ENCODE assay signal across 18 cellular contexts in the genomic region with DNA sequence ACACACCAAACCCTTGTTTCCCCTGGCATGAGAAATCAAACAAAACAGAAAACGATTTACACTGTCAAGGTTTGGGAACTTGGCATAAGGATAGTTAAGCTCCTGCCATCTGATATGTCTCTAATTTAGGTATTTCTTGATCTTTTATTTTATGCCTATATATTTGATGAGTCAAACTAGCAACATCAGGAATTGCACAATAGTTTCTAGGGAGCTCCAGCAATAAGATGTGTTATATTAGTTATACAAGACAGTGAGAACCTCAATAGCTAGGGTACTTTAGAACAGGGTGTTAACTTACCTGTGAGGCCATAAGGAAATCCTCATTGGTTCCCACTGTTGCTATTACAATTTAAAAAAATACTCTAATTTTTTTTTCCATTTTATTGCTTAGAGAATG.
A peak's percentile ranks its signal among the peaks of the same experiment; 100 is the strongest.
DNase-seq lines count a peak whose midpoint lies in the region; ATAC-seq, FAIRE-seq and TF ChIP-seq lines count a peak whose summit lies in the region.
"Had no signal": no experiment of that assay in that cellular context is flagged by ENCODE, and none has a peak within 500 bp of the region (broad histone marks: within the 10 kb centered on the region; RNA-seq: fewer than 3 reads in every experiment).

No MANE protein-coding gene starts in this region.

- WGBS in HepG2 (ENCODE audit: low lambda C conversion rate), result 0% methylated on average over 1 of the region's 1 CpG
- 38% methylated on average over 1 of the region's 1 CpG for WGBS in right lobe of liver (ENCODE audit: insufficient coverage, low coverage, low lambda C conversion rate, missing lambda C conversion rate)
- WGBS in neuronal stem cell (ENCODE audit: extremely low coverage in 2 of 2, insufficient read length in 2 of 2, insufficient replicate concordance in 1 of 2), 2 donors, result no CpG with 5 or more reads among the region's 1 CpG

- no peak overlapping the region for H3K14ac ChIP-seq in neuronal stem cell (ENCODE audit: low read length)

- H3K27me3 ChIP-seq in HepG2 (ENCODE audit: control insufficient read depth in 1 of 2, insufficient read depth in 2 of 2, low read length in 2 of 2), result no peaks in the 10 kb centered on the region
- H3K27me3 ChIP-seq in right lobe of liver, result no peaks in the 10 kb centered on the region
- H3K27me3 ChIP-seq in neuronal stem cell (ENCODE audit: control insufficient read depth in 3 of 3, insufficient read depth in 3 of 3, low read depth in 1 of 3, low read length in 3 of 3), result no peaks in the 10 kb centered on the region
- H3K27me3 ChIP-seq: BLaER1 had no signal

- H3K36me3 ChIP-seq in HepG2 (replicated peaks in 1 of 2; ENCODE audit: control insufficient read depth in 1 of 2, insufficient read depth in 2 of 2, low read length in 2 of 2) (no peaks in the 10 kb centered on the region), right lobe of liver (no peaks in the 10 kb centered on the region), neuronal stem cell (replicated peaks in 1 of 2; ENCODE audit: control insufficient read depth in 2 of 2, insufficient read depth in 2 of 2, low read length in 2 of 2) (no peaks in the 10 kb centered on the region)
- H3K36me3 ChIP-seq: BLaER1 had no signal

- in situ Hi-C loops in HepG2 (cut with HindIII; ENCODE audit: extremely low pct_ligation_motif_present, low pct_unique_long_range_greater_than_20kb), result no loop called here

- H3K18ac ChIP-seq in neuronal stem cell (ENCODE audit: low read length), result no peak overlapping the region

- no peak for DNase-seq in HepG2 (ENCODE audit: low spot score)
- DNase-seq in right lobe of liver, result no peak
- DNase-seq in epithelial cell of esophagus (ENCODE audit: low read depth), result peak; percentile 20
- no peak for DNase-seq in neuronal stem cell (ENCODE audit: low spot score)
- DNase-seq in NCI-H446 (lab: John Stamatoyannopoulos, UW), result no peak
- DNase-seq in activated CD4-positive, alpha-beta T cell treated with anti-CD3 and anti-CD28 coated beads, Interleukin-2, amount 50 U/mL, for 4 hours, result no peak
- DNase-seq: 8988T; CD4-positive, alpha-beta memory T cell; DMS153; DMS79; GDM1; HCEC 1CT had no signal

- H3K4me3 ChIP-seq in HepG2 (replicated peaks in 1 of 3; ENCODE audit: insufficient read depth in 1 of 3, low read depth in 2 of 3, low read length in 3 of 3), result no peak overlapping the region
- H3K4me3 ChIP-seq in right lobe of liver, result no peak overlapping the region
- no peak overlapping the region for H3K4me3 ChIP-seq in epithelial cell of esophagus (ENCODE audit: low read length)
- H3K4me3 ChIP-seq in neuronal stem cell (ENCODE audit: low read length in 2 of 2), result no peak overlapping the region
- H3K4me3 ChIP-seq: BLaER1, GM23338 had no signal

- TF ChIP-seq EP300 in HepG2 (IDR thresholded peaks at IDR 0.05; ENCODE audit: low read depth in 2 of 2, low read length in 2 of 2) (no peak), HepG2 (CRISPR knock-in tag; IDR thresholded peaks at IDR 0.05; ENCODE audit: borderline replicate concordance) (no peak)

- no peak overlapping the region for H3K4ac ChIP-seq in neuronal stem cell (ENCODE audit: low read length)

- H4K8ac ChIP-seq in neuronal stem cell (ENCODE audit: low read depth, low read length), result no peak overlapping the region

- H2BK120ac ChIP-seq in neuronal stem cell (ENCODE audit: low read depth, low read length), result no peak overlapping the region

- H2AK5ac ChIP-seq in neuronal stem cell (ENCODE audit: low read depth, low read length), result no peak overlapping the region

- BruUV-seq in HepG2 (replicated peaks; lab: Mats Ljungman, UMichigan), result no TSS peak

- ATAC-seq in HepG2 (no peak), right lobe of liver (no peak), GM21360 (IDR thresholded peaks at IDR 0.05; ENCODE audit: unreplicated experiment) (no peak)
- ATAC-seq: GM23338 had no signal

- no peak overlapping the region for H2AFZ ChIP-seq in HepG2 (ENCODE audit: low read length)
- peak overlapping the region; percentile 6 for H2AFZ ChIP-seq in neuronal stem cell (ENCODE audit: low read length)
- H2AFZ ChIP-seq: GM23338 had no signal

- H3K79me2 ChIP-seq in HepG2 (ENCODE audit: insufficient read depth, low read length), result no peaks in the 10 kb centered on the region

- H3K4me1 ChIP-seq in HepG2 (ENCODE audit: insufficient read depth, low read length) (no peaks in the 10 kb centered on the region), right lobe of liver (no peaks in the 10 kb centered on the region), neuronal stem cell (ENCODE audit: control insufficient read depth in 2 of 2, insufficient read depth in 1 of 2, low read depth in 1 of 2, low read length in 2 of 2) (peaks cover 12 to 32% of the 10 kb centered on the region in 2 donors)
- H3K4me1 ChIP-seq: BLaER1 had no signal

- no peaks in the 10 kb centered on the region for H3K79me1 ChIP-seq in neuronal stem cell (ENCODE audit: low read depth, low read length)

- H2BK15ac ChIP-seq in neuronal stem cell (ENCODE audit: low read length), result no peak overlapping the region

- no peak overlapping the region for H3K27ac ChIP-seq in HepG2 (ENCODE audit: extremely low read length, insufficient read depth, low read length)
- H3K27ac ChIP-seq in right lobe of liver, result no peak overlapping the region
- H3K27ac ChIP-seq in neuronal stem cell (replicated peaks; ENCODE audit: low read length), result no peak overlapping the region
- H3K27ac ChIP-seq: BLaER1 had no signal

- H2BK12ac ChIP-seq in neuronal stem cell (ENCODE audit: low read length), result no peak overlapping the region

- H3K4me2 ChIP-seq in HepG2 (ENCODE audit: low read depth, low read length) (no peak overlapping the region), neuronal stem cell (ENCODE audit: insufficient read depth, low read length, poor library complexity, severe bottlenecking) (no peak overlapping the region)
- H3K4me2 ChIP-seq: BLaER1, GM23338 had no signal

- TF ChIP-seq CTCF in HepG2 (CRISPR knock-in tag; IDR thresholded peaks at IDR 0.05) (no peak), right lobe of liver (IDR thresholded peaks at IDR 0.05) (no peak), epithelial cell of esophagus (IDR thresholded peaks at IDR 0.05; ENCODE audit: insufficient read depth, low read depth, low read length, missing control alignments) (no peak)

- H2BK5ac ChIP-seq in neuronal stem cell (ENCODE audit: low read length), result no peak overlapping the region

- H3K9ac ChIP-seq in HepG2 (ENCODE audit: insufficient read depth, low read depth, low read length) (no peak overlapping the region), neuronal stem cell (ENCODE audit: low read depth, low read length, poor library complexity) (peak overlapping the region; percentile 30)
- H3K9ac ChIP-seq: BLaER1 had no signal

- H4K20me1 ChIP-seq in HepG2 (ENCODE audit: insufficient read depth, low read length), result no peaks in the 10 kb centered on the region
- H4K20me1 ChIP-seq: BLaER1 had no signal

- TF ChIP-seq RAD21 in HepG2 (CRISPR knock-in tag; IDR thresholded peaks at IDR 0.05), result no peak

- no peak for FAIRE-seq in HepG2 (lab: Jason Lieb, UNC)
- FAIRE-seq: GM12892, GM18507, H54 had no signal

- CTCF ChIA-PET in HepG2 (lab: Yijun Ruan, JAX; ENCODE audit: low intra/inter-chr PET ratio, low total read pairs), result no interaction called here

- no peak for TF ChIP-seq POLR2A in HepG2 (IDR thresholded peaks at IDR 0.05; ENCODE audit: insufficient read depth in 1 of 2, low read depth in 2 of 2, low read length in 2 of 2)
- TF ChIP-seq POLR2A in right lobe of liver (IDR thresholded peaks at IDR 0.05), result no peak

- H3K9me3 ChIP-seq in HepG2 (ENCODE audit: low read length) (no peaks in the 10 kb centered on the region; the same call in 1 of the 2 replicates), right lobe of liver (no peaks in the 10 kb centered on the region), neuronal stem cell (replicated peaks in 1 of 2; ENCODE audit: control insufficient read depth in 2 of 2, insufficient read depth in 1 of 2, low read depth in 1 of 2, low read length in 2 of 2) (peaks cover 0 to 3% of the 10 kb centered on the region in 2 donors)
- H3K9me3 ChIP-seq: BLaER1 had no signal

- H3K23ac ChIP-seq in neuronal stem cell (ENCODE audit: low read depth, low read length, poor library complexity), result no peak overlapping the region

- intact Hi-C loops in HepG2 (cut with micrococcal nuclease; ENCODE audit: unreplicated experiment) (no loop called here), right lobe of liver (cut with DNase I) (no loop called here)

- no peak overlapping the region for H4K91ac ChIP-seq in neuronal stem cell (ENCODE audit: low read depth, low read length, poor library complexity)

- POLR2A ChIA-PET in HepG2 (lab: Yijun Ruan, JAX), result no interaction called here

TF ChIP-seq in HepG2, 621 proteins besides CTCF, POLR2A, EP300 and RAD21:
- TF ChIP-seq, protein P1, sequence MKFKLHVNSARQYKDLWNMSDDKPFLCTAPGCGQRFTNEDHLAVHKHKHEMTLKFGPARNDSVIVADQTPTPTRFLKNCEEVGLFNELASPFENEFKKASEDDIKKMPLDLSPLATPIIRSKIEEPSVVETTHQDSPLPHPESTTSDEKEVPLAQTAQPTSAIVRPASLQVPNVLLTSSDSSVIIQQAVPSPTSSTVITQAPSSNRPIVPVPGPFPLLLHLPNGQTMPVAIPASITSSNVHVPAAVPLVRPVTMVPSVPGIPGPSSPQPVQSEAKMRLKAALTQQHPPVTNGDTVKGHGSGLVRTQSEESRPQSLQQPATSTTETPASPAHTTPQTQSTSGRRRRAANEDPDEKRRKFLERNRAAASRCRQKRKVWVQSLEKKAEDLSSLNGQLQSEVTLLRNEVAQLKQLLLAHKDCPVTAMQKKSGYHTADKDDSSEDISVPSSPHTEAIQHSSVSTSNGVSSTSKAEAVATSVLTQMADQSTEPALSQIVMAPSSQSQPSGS (CRISPR knock-in tag; IDR thresholded peaks at IDR 0.05), result no peak
- TF ChIP-seq FOXP1 (IDR thresholded peaks at IDR 0.05), result no peak
- TF ChIP-seq FOXP1 (CRISPR knock-in tag; IDR thresholded peaks at IDR 0.05), result no peak
- TF ChIP-seq, protein P2, sequence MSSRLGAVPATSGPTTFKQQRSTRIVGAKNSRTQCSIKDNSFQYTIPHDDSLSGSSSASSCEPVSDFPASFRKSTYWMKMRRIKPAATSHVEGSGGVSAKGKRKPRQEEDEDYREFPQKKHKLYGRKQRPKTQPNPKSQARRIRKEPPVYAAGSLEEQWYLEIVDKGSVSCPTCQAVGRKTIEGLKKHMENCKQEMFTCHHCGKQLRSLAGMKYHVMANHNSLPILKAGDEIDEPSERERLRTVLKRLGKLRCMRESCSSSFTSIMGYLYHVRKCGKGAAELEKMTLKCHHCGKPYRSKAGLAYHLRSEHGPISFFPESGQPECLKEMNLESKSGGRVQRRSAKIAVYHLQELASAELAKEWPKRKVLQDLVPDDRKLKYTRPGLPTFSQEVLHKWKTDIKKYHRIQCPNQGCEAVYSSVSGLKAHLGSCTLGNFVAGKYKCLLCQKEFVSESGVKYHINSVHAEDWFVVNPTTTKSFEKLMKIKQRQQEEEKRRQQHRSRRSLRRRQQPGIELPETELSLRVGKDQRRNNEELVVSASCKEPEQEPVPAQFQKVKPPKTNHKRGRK (CRISPR knock-in tag; IDR thresholded peaks at IDR 0.05), result no peak
- TF ChIP-seq CEBPB (IDR thresholded peaks at IDR 0.05; ENCODE audit: borderline replicate concordance, low read depth, low read length), result peak; percentile 47; the same call in 1 of the 2 replicates
- TF ChIP-seq PTBP1 (IDR thresholded peaks at IDR 0.05; ENCODE audit: low read depth, low read length, poor library complexity, severe bottlenecking), result no peak
- TF ChIP-seq AGO1 (IDR thresholded peaks at IDR 0.05; ENCODE audit: low read depth, low read length, poor library complexity, severe bottlenecking), result no peak
